In genomic region chr9:112809351-112809848, GRCh38 we compare ENCODE assay signal across 9 cellular contexts. TPM values are rescaled to one million over a fixed set of nuclear protein-coding genes. Genes with fewer than 3 reads are reported as not detected.
DNase-seq lines count a peak whose midpoint lies in the region; ATAC-seq and TF ChIP-seq lines count a peak whose summit lies in the region.
"Had no signal": no experiment of that assay in that cellular context is flagged by ENCODE, and none has a peak within 500 bp of the region (broad histone marks: within the 10 kb centered on the region; RNA-seq: fewer than 3 reads in every experiment).

No MANE protein-coding gene starts in this region.

- no peaks in the 10 kb centered on the region for H4K20me1 ChIP-seq in OCI-LY7 (ENCODE audit: insufficient read depth, low read length)

- H3K9me2 ChIP-seq in OCI-LY7 (ENCODE audit: insufficient read depth, low read length): no peaks in the 10 kb centered on the region

- peaks cover 4% of the 10 kb centered on the region for H3K36me3 Mint-ChIP-seq in activated naive CD4-positive, alpha-beta T cell treated with anti-CD3 and anti-CD28 coated beads for 36 hours (ENCODE audit: low read depth)

- peak overlapping the region; percentile 71 for H3K4me2 ChIP-seq in OCI-LY7 (ENCODE audit: low read length)

- intact Hi-C loops in OCI-LY7 (cut with micrococcal nuclease; ENCODE audit: unreplicated experiment): loop anchor here (5.0 kb wide), 1 partner anchor 432 kb away; no protein-coding TSS in a partner anchor
- intact Hi-C loops in activated naive CD4-positive, alpha-beta T cell treated with anti-CD3 and anti-CD28 coated beads for 36 hours (cut with micrococcal nuclease): no loop called here

- CTCF ChIA-PET in OCI-LY7 (lab: Charles Lee; ENCODE audit: unreplicated experiment): no interaction called here
- CTCF ChIA-PET in activated naive CD4-positive, alpha-beta T cell treated with anti-CD3 and anti-CD28 coated beads for 36 hours (lab: Charles Lee): interaction anchor here (0.6 to 0.7 kb wide), 2 partner anchors 56 to 1047 kb away, joined by 3 to 5 read pairs; no protein-coding TSS in a partner anchor

- H3K9me3 Mint-ChIP-seq in activated naive CD4-positive, alpha-beta T cell treated with anti-CD3 and anti-CD28 coated beads for 36 hours: no peaks in the 10 kb centered on the region

- BruUV-seq in OCI-LY7 (replicated peaks; lab: Mats Ljungman, UMichigan): no TSS peak

- H3K9me3 ChIP-seq in OCI-LY7 (ENCODE audit: low read length): no peaks in the 10 kb centered on the region
- no peaks in the 10 kb centered on the region for H3K9me3 ChIP-seq in SJCRH30 (replicated peaks)

- no peak overlapping the region for H3K4me3 Mint-ChIP-seq in activated naive CD4-positive, alpha-beta T cell treated with anti-CD3 and anti-CD28 coated beads for 36 hours

- TF ChIP-seq CTCF in OCI-LY7 (conservative IDR thresholded peaks at IDR 0.05; ENCODE audit: low read length): no peak

- no peak overlapping the region; the same call in 1 of the 2 replicates for H2AFZ ChIP-seq in OCI-LY7 (ENCODE audit: low read length)

- no peaks in the 10 kb centered on the region for H3K36me3 ChIP-seq in OCI-LY7 (ENCODE audit: insufficient read depth, low read length)
- peaks cover 4% of the 10 kb centered on the region; the same call in 1 of the 2 replicates for H3K36me3 ChIP-seq in SJCRH30

- no peaks in the 10 kb centered on the region for H3K27me3 ChIP-seq in SJCRH30

- H3K27ac ChIP-seq in OCI-LY7 (ENCODE audit: low read depth, low read length, poor library complexity, severe bottlenecking) (peak overlapping the region; percentile 65), SJCRH30 (no peak overlapping the region)

- POLR2A ChIA-PET in OCI-LY7 (lab: Charles Lee): interaction anchor here (0.7 kb wide), 1 partner anchor 496 kb away, joined by 4 read pairs; no protein-coding TSS in a partner anchor

- H3K4me3 ChIP-seq in OCI-LY7 (ENCODE audit: low read depth, low read length, poor library complexity, severe bottlenecking): peak overlapping the region; percentile 34
- no peak overlapping the region for H3K4me3 ChIP-seq in SJCRH30

- peak; percentile 17 for DNase-seq in DMS79 (lab: John Stamatoyannopoulos, UW)
- DNase-seq in OCI-LY7 (ENCODE audit: low spot score): peak; percentile 85
- no peak for DNase-seq in activated naive CD4-positive, alpha-beta T cell treated with anti-CD3 and anti-CD28 coated beads for 36 hours
- DNase-seq in SJCRH30: no peak
- no peak for DNase-seq in NCI-H1092 (lab: John Stamatoyannopoulos, UW)
- no peak for DNase-seq in NCI-H345 (lab: John Stamatoyannopoulos, UW)
- DNase-seq: SHP77 had no signal

- H3K27ac Mint-ChIP-seq in activated naive CD4-positive, alpha-beta T cell treated with anti-CD3 and anti-CD28 coated beads for 36 hours: no peak overlapping the region

- H3K4me1 ChIP-seq in OCI-LY7 (ENCODE audit: insufficient read depth, low read length, poor library complexity, severe bottlenecking): peaks cover 35% of the 10 kb centered on the region
- no peaks in the 10 kb centered on the region for H3K4me1 ChIP-seq in SJCRH30

- H3K4me1 Mint-ChIP-seq in activated naive CD4-positive, alpha-beta T cell treated with anti-CD3 and anti-CD28 coated beads for 36 hours (ENCODE audit: low read depth): no peaks in the 10 kb centered on the region

- peak; percentile 98 for ATAC-seq in GM19372 (IDR thresholded peaks at IDR 0.05; ENCODE audit: low read depth, unreplicated experiment)
- peak; percentile 97 for ATAC-seq in HG03045 (IDR thresholded peaks at IDR 0.05; ENCODE audit: unreplicated experiment)

- H3K27me3 Mint-ChIP-seq in activated naive CD4-positive, alpha-beta T cell treated with anti-CD3 and anti-CD28 coated beads for 36 hours (ENCODE audit: low read depth): no peaks in the 10 kb centered on the region

- no peaks in the 10 kb centered on the region for H3K79me2 ChIP-seq in OCI-LY7 (ENCODE audit: insufficient read depth, low read depth, low read length)

RNA-seq across cellular contexts. Expression of gene SNX30, which starts 58.8 kb away (rescaled TPM):
- 14.2 and 19.8 TPM in 2 replicates for total RNA-seq in OCI-LY7 (2014; rRNA removed; shearing (Covaris generic))
- total RNA-seq in OCI-LY7 (2022): 13.5 and 17.1 TPM in 2 replicates
- 1 to 10 TPM; 4.1 to 4.6 TPM for total RNA-seq in activated naive CD4-positive, alpha-beta T cell treated with anti-CD3 and anti-CD28 coated beads for 36 hours
- 23.3 and 24.8 TPM in 2 replicates for total RNA-seq in SJCRH30 (2014; rRNA removed; shearing (Covaris generic))

Comparison
In these comparisons a context has a peak if more than half of its experiments do, and no peak if none do; other contexts are left out.
1. DNase-seq: peak in DMS79 (single experiment) and OCI-LY7 (single experiment); none in activated naive CD4-positive, alpha-beta T cell treated with anti-CD3 and anti-CD28 coated beads for 36 hours (single experiment), SJCRH30 (0 of 2), NCI-H1092 (single experiment) and NCI-H345 (single experiment).